Comparison of ENCODE assay signal across 19 cellular contexts in the genomic region with DNA sequence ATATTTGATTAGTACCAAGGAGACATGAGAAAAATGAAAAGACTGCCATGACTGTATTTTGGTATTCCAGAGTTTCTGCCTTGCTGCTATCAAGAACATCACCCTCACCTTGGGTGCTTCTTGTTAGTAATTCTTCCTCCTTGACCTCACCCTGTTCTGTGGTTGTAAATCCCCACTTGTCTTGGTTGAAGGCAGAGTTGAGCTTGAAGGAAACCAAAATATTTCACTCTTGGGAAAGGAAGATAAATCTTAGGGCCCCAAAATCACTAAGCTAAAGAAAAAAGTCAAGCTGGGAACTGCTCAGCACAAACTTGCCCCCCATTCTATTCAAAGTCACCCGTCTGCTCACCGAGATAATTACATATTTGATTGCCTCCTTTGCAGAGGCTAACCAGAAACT. TPM values are rescaled to one million over a fixed set of nuclear protein-coding genes. Genes with fewer than 3 reads are reported as not detected.
A peak's percentile ranks its signal among the peaks of the same experiment; 100 is the strongest.
DNase-seq lines count a peak whose midpoint lies in the region; ATAC-seq, FAIRE-seq and TF ChIP-seq lines count a peak whose summit lies in the region.
"Had no signal": no experiment of that assay in that cellular context is flagged by ENCODE, and none has a peak within 500 bp of the region (broad histone marks: within the 10 kb centered on the region; RNA-seq: fewer than 3 reads in every experiment).

No MANE protein-coding gene starts in this region.

- no peak for TF ChIP-seq EP300 in HepG2 (IDR thresholded peaks at IDR 0.05; ENCODE audit: low read depth in 2 of 2, low read length in 2 of 2)
- TF ChIP-seq EP300 in HepG2 (CRISPR knock-in tag; IDR thresholded peaks at IDR 0.05; ENCODE audit: borderline replicate concordance), result no peak
- TF ChIP-seq EP300 in K562 (IDR thresholded peaks at IDR 0.05; ENCODE audit: low read length), result no peak

- peaks cover 67% of the 10 kb centered on the region for H3K4me1 ChIP-seq in HepG2 (ENCODE audit: insufficient read depth, low read length)
- peaks cover 0 to 48% (median 15%) of the 10 kb centered on the region in 4 donors for H3K4me1 ChIP-seq in right lobe of liver
- H3K4me1 ChIP-seq in K562 (replicated peaks in 1 of 2; ENCODE audit: control insufficient read depth in 2 of 2, insufficient read depth in 2 of 2, low read length in 2 of 2), result peaks cover 8 to 46% of the 10 kb centered on the region in 2 experiments
- H3K4me1 ChIP-seq in smooth muscle cell (ENCODE audit: low read depth), result peaks cover 11% of the 10 kb centered on the region

- no peak for FAIRE-seq in HepG2 (lab: Jason Lieb, UNC)
- no peak for FAIRE-seq in K562 (lab: Jason Lieb, UNC)
- FAIRE-seq: GM12878, GM19239 had no signal

- no TSS peak for BruUV-seq in HepG2 (replicated peaks; lab: Mats Ljungman, UMichigan)
- no TSS peak for BruUV-seq in K562 (replicated peaks; lab: Mats Ljungman, UMichigan)

- H3K36me3 ChIP-seq in HepG2 (replicated peaks in 1 of 2; ENCODE audit: control insufficient read depth in 1 of 2, insufficient read depth in 2 of 2, low read length in 2 of 2) (no peaks in the 10 kb centered on the region), right lobe of liver (no peaks in the 10 kb centered on the region), K562 (ENCODE audit: control insufficient read depth, insufficient read depth, low read length) (peaks cover 8% of the 10 kb centered on the region), smooth muscle cell (ENCODE audit: low read depth) (no peaks in the 10 kb centered on the region)
- H3K36me3 ChIP-seq: BLaER1, HAP-1 had no signal

- H3K27ac ChIP-seq in HepG2 (ENCODE audit: extremely low read length, insufficient read depth, low read length) (peak overlapping the region; percentile 99), right lobe of liver (peak overlapping the region in 1 of 3 donors; percentile 77), K562 (ENCODE audit: extremely low read depth, low read depth, low read length) (no peak overlapping the region), smooth muscle cell (ENCODE audit: low read depth) (peak overlapping the region; percentile 70)
- H3K27ac ChIP-seq: 22Rv1, BLaER1, GM23248 had no signal

- TF ChIP-seq CTCF in HepG2 (CRISPR knock-in tag; IDR thresholded peaks at IDR 0.05) (no peak), right lobe of liver (IDR thresholded peaks at IDR 0.05) (no peak), K562 (IDR thresholded peaks at IDR 0.05 in 2 of 3, conservative IDR thresholded peaks at IDR 0.05 in 1 of 3; ENCODE audit: insufficient read depth in 2 of 3, low read depth in 1 of 3, low read length in 3 of 3) (no peak), smooth muscle cell (IDR thresholded peaks at IDR 0.05; ENCODE audit: borderline replicate concordance, insufficient read depth, poor library complexity, severe bottlenecking) (no peak)

- TF ChIP-seq POLR2A in HepG2 (IDR thresholded peaks at IDR 0.05; ENCODE audit: insufficient read depth in 1 of 2, low read depth in 2 of 2, low read length in 2 of 2) (no peak), right lobe of liver (IDR thresholded peaks at IDR 0.05) (no peak), K562 (conservative IDR thresholded peaks at IDR 0.05) (no peak)

- H3K9me3 ChIP-seq in HepG2 (ENCODE audit: low read length) (no peaks in the 10 kb centered on the region), right lobe of liver (no peaks in the 10 kb centered on the region), K562 (replicated peaks; ENCODE audit: control insufficient read depth, insufficient read depth, low read depth, low read length) (peaks cover 20% of the 10 kb centered on the region), smooth muscle cell (replicated peaks; ENCODE audit: low read depth) (no peaks in the 10 kb centered on the region)
- H3K9me3 ChIP-seq: HAP-1 had no signal

- intact Hi-C loops in HepG2 (cut with micrococcal nuclease; ENCODE audit: unreplicated experiment), result no loop called here
- intact Hi-C loops in right lobe of liver (cut with DNase I), result no loop called here
- intact Hi-C loops in K562 (cut with micrococcal nuclease), result loop anchor here (5.0 kb wide), 1 partner anchor 91 kb away; no protein-coding TSS in a partner anchor
- intact Hi-C loops in sciatic nerve (cut with DNase I), result no loop called here

- H3K4me3 ChIP-seq in HepG2 (replicated peaks in 1 of 3; ENCODE audit: insufficient read depth in 1 of 3, low read depth in 2 of 3, low read length in 3 of 3) (no peak overlapping the region), right lobe of liver (no peak overlapping the region), K562 (no peak overlapping the region), smooth muscle cell (no peak overlapping the region)
- H3K4me3 ChIP-seq: BLaER1, GM12878, GM23248, HAP-1 had no signal

- no peak overlapping the region for H3K4me2 ChIP-seq in HepG2 (ENCODE audit: low read depth, low read length)
- no peak overlapping the region for H3K4me2 ChIP-seq in K562 (ENCODE audit: insufficient read depth, low read length)
- H3K4me2 ChIP-seq in smooth muscle cell, result no peak overlapping the region
- H3K4me2 ChIP-seq: BLaER1 had no signal

- H4K20me1 ChIP-seq in HepG2 (ENCODE audit: insufficient read depth, low read length), result no peaks in the 10 kb centered on the region
- no peaks in the 10 kb centered on the region for H4K20me1 ChIP-seq in K562 (replicated peaks; ENCODE audit: control insufficient read depth, insufficient read depth, low read length)
- no peaks in the 10 kb centered on the region for H4K20me1 ChIP-seq in smooth muscle cell (ENCODE audit: low read depth)
- H4K20me1 ChIP-seq: BLaER1 had no signal

- in situ Hi-C loops in HepG2 (cut with HindIII; ENCODE audit: extremely low pct_ligation_motif_present, low pct_unique_long_range_greater_than_20kb) (no loop called here), K562 (cut with MboI) (no loop called here)

- no peaks in the 10 kb centered on the region for H3K9me1 ChIP-seq in K562 (ENCODE audit: control insufficient read depth, insufficient read depth, low read length)

- H3F3A ChIP-seq in smooth muscle cell (ENCODE audit: low read depth), result peaks cover 10% of the 10 kb centered on the region

- DNase-seq in HepG2 (ENCODE audit: low spot score) (no peak), right lobe of liver (no peak), K562 (ENCODE audit: extremely low read depth in 1 of 4, low spot score in 3 of 4) (no peak), smooth muscle cell (lab: John Stamatoyannopoulos, UW; ENCODE audit: unreplicated experiment) (no peak), NCI-H526 (lab: John Stamatoyannopoulos, UW) (no peak), sciatic nerve (ENCODE audit: low spot score) (no peak)
- DNase-seq in stimulated activated CD4-positive, alpha-beta T cell treated with anti-CD3 and anti-CD28 coated beads, Interleukin-4, amount 100 ng/mL, for 1 hour, result no peak
- DNase-seq: CD4-positive, alpha-beta memory T cell; DMS 273 treated with DMSO at 0.1 percent for 48 hours; DMS53; DND-41; EL; GM23248 had no signal

- 100% methylated on average over 2 of the region's 2 CpGs for WGBS in HepG2 (ENCODE audit: low lambda C conversion rate)
- 94% methylated on average over 2 of the region's 2 CpGs for WGBS in right lobe of liver (ENCODE audit: insufficient coverage, low coverage, low lambda C conversion rate, missing lambda C conversion rate)
- 26% methylated on average over 2 of the region's 2 CpGs for WGBS in K562 (ENCODE audit: insufficient coverage, low coverage, missing lambda C conversion rate)
- 97% methylated on average over 2 of the region's 2 CpGs for WGBS in smooth muscle cell (ENCODE audit: low lambda C conversion rate)

- CTCF ChIA-PET in HepG2 (lab: Yijun Ruan, JAX; ENCODE audit: low intra/inter-chr PET ratio, low total read pairs), result no interaction called here
- CTCF ChIA-PET in K562 (lab: Yijun Ruan, JAX; ENCODE audit: low intra/inter-chr PET ratio), result no interaction called here

- H3K79me2 ChIP-seq in HepG2 (ENCODE audit: insufficient read depth, low read length) (no peaks in the 10 kb centered on the region), K562 (ENCODE audit: control insufficient read depth, insufficient read depth, low read length) (no peaks in the 10 kb centered on the region), smooth muscle cell (ENCODE audit: low read depth) (no peaks in the 10 kb centered on the region)

- H2AFZ ChIP-seq in HepG2 (ENCODE audit: low read length) (no peak overlapping the region), K562 (ENCODE audit: low read depth, low read length) (no peak overlapping the region), smooth muscle cell (ENCODE audit: low read depth) (no peak overlapping the region)
- H2AFZ ChIP-seq: GM23248 had no signal

- H3K9ac ChIP-seq in HepG2 (ENCODE audit: insufficient read depth, low read depth, low read length) (no peak overlapping the region; the same call in 1 of the 2 replicates), K562 (ENCODE audit: insufficient read depth in 1 of 2, low read depth in 2 of 2, low read length in 2 of 2) (no peak overlapping the region; a peak in 1 of 4 replicates), smooth muscle cell (ENCODE audit: low read depth) (no peak overlapping the region)
- H3K9ac ChIP-seq: BLaER1, GM23248 had no signal

- ATAC-seq in HepG2 (no peak), right lobe of liver (no peak), K562 (no peak), sciatic nerve (no peak)
- ATAC-seq: GM12878 had no signal

- POLR2A ChIA-PET in HepG2 (lab: Yijun Ruan, JAX) (no interaction called here), K562 (lab: Yijun Ruan, JAX) (interaction anchor here (0.8 kb wide), 1 partner anchor 155 kb away, joined by 3 read pairs; no protein-coding TSS in a partner anchor)

- H3K27me3 ChIP-seq in HepG2 (ENCODE audit: control insufficient read depth in 1 of 2, insufficient read depth in 2 of 2, low read length in 2 of 2) (no peaks in the 10 kb centered on the region), right lobe of liver (no peaks in the 10 kb centered on the region), K562 (ENCODE audit: control insufficient read depth in 2 of 2, insufficient read depth in 2 of 2, low read length in 2 of 2) (no peaks in the 10 kb centered on the region), smooth muscle cell (ENCODE audit: low read depth) (no peaks in the 10 kb centered on the region)
- H3K27me3 ChIP-seq: BLaER1 had no signal

- TF ChIP-seq RAD21 in HepG2 (CRISPR knock-in tag; IDR thresholded peaks at IDR 0.05) (no peak), K562 (CRISPR knock-in tag; conservative IDR thresholded peaks at IDR 0.05 in 1 of 2, IDR thresholded peaks at IDR 0.05 in 1 of 2) (no peak)

RNA-seq across cellular contexts. Expression of gene AKR1C3, which starts 20.6 kb away (rescaled TPM):
- total RNA-seq in HepG2 (2016; rRNA removed; fragmentation: Illumina TruSeq; extraction: Trizol) (368 and 551 TPM in 2 replicates), right lobe of liver (100 to 1,000 TPM; 169 to 782 (median 334) TPM), K562 (2014; rRNA removed) (5.4 and 6.2 TPM in 2 replicates), K562 (2014; rRNA removed; fragmentation: Illumina TruSeq; extraction: Trizol) (7.7 and 8.0 TPM in 2 replicates), K562 (2015; rRNA removed; fragmentation: Illumina TruSeq; extraction: Trizol) (3.6 and 4.6 TPM in 2 replicates), K562 (2021) (9.8 and 10.1 TPM in 2 replicates), smooth muscle cell (0.27 and 7.8 TPM in 2 replicates), sciatic nerve (48.1 TPM)
- 134 and 147 TPM in 2 replicates for total RNA-seq in HepG2 (2016; cell fraction: cytosol; rRNA removed; fragmentation: Illumina TruSeq; extraction: Trizol; ENCODE audit: low read depth)
- 369 and 539 TPM in 2 replicates for total RNA-seq in HepG2 (2016; cell fraction: insoluble cytoplasmic fraction; rRNA removed; fragmentation: Illumina TruSeq; extraction: Trizol)
- total RNA-seq in HepG2 (2016; cell fraction: membrane; rRNA removed; fragmentation: Illumina TruSeq; extraction: Trizol), result 138 and 154 TPM in 2 replicates
- total RNA-seq in HepG2 (2016; cell fraction: nucleus; rRNA removed; fragmentation: Illumina TruSeq; extraction: Trizol), result 156 and 162 TPM in 2 replicates
- polyA plus RNA-seq in HepG2 (2011; rRNA removed) (510 and 532 TPM in 2 replicates), K562 (2011; rRNA removed) (0.57 and 10.3 TPM in 2 replicates), K562 (2014; fragmentation: Illumina TruSeq; extraction: Trizol) (8.5 and 10.5 TPM in 2 replicates), K562 (2014; fragmentation: Nextera tagmentation; extraction: Ambion mirVana) (10 to 100 TPM; 18.8 to 20.4 TPM), K562 (2014; rRNA removed) (9.7 and 10.0 TPM in 2 replicates), smooth muscle cell (3.7 and 4.5 TPM in 2 replicates)
- 458 and 549 TPM in 2 replicates for polyA plus RNA-seq in HepG2 (2011; cell fraction: cytosol; rRNA removed)
- 116 and 167 TPM in 2 replicates for polyA plus RNA-seq in HepG2 (2011; cell fraction: nucleus; rRNA removed)
- polyA plus RNA-seq in HepG2 (2012), result 489 and 651 TPM in 2 replicates
- polyA plus RNA-seq in HepG2 (2016; cell fraction: cytosol; fragmentation: Illumina TruSeq; extraction: Trizol; ENCODE audit: low read depth), result 110 and 117 TPM in 2 replicates
- polyA plus RNA-seq in HepG2 (2016; cell fraction: insoluble cytoplasmic fraction; fragmentation: Illumina TruSeq; extraction: Trizol; ENCODE audit: low read depth), result 384 and 400 TPM in 2 replicates
- 91.8 and 107 TPM in 2 replicates for polyA plus RNA-seq in HepG2 (2016; cell fraction: membrane; fragmentation: Illumina TruSeq; extraction: Trizol; ENCODE audit: low read depth)
- polyA plus RNA-seq in HepG2 (2016; cell fraction: nucleus; fragmentation: Illumina TruSeq; extraction: Trizol; ENCODE audit: insufficient read depth, low read depth), result 144 and 160 TPM in 2 replicates
- polyA minus RNA-seq in HepG2 (2011; rRNA and poly(A)+ RNA removed; ENCODE audit: low replicate concordance), result 210 and 278 TPM in 2 replicates
- polyA minus RNA-seq in HepG2 (2011; cell fraction: cytosol; rRNA and poly(A)+ RNA removed), result 143 and 173 TPM in 2 replicates
- polyA minus RNA-seq in HepG2 (2011; cell fraction: nucleus; rRNA and poly(A)+ RNA removed), result 118 and 193 TPM in 2 replicates
- total RNA-seq in K562 (2011; cell fraction: chromatin; rRNA removed; ENCODE audit: low replicate concordance), result 3.3 and 8.3 TPM in 2 replicates
- total RNA-seq in K562 (2011; cell fraction: nucleolus; rRNA removed), result 2.0 and 3.4 TPM in 2 replicates
- total RNA-seq in K562 (2011; cell fraction: nucleoplasm; rRNA removed), result 3.6 and 4.5 TPM in 2 replicates
- 0.49 and 7.4 TPM in 2 replicates for polyA plus RNA-seq in K562 (2011; cell fraction: cytosol; rRNA removed)
- 0.74 and 3.2 TPM in 2 replicates for polyA plus RNA-seq in K562 (2011; cell fraction: nucleus; rRNA removed)
- 4.8 and 6.9 TPM in 2 replicates for polyA plus RNA-seq in K562 (2012)
- polyA minus RNA-seq in K562 (2011; rRNA and poly(A)+ RNA removed), result 0.42 and 6.9 TPM in 2 replicates
- polyA minus RNA-seq in K562 (2011; cell fraction: cytosol; rRNA and poly(A)+ RNA removed), result 2.8 and 6.5 TPM in 2 replicates
- 1.3 and 2.4 TPM in 2 replicates for polyA minus RNA-seq in K562 (2011; cell fraction: nucleus; rRNA and poly(A)+ RNA removed)
- total RNA-seq: G401 had no signal

Comparison
In these comparisons a context has a peak if more than half of its experiments do, and no peak if none do; other contexts are left out.
1. Of the 241 proteins assayed by ChIP-seq in both HepG2 and K562: peak only in HepG2: none; only in K562: KDM1A and MEIS2; in both: none; in neither: 239.